1 cellular context compared by ENCODE assay signal in the genomic region with DNA sequence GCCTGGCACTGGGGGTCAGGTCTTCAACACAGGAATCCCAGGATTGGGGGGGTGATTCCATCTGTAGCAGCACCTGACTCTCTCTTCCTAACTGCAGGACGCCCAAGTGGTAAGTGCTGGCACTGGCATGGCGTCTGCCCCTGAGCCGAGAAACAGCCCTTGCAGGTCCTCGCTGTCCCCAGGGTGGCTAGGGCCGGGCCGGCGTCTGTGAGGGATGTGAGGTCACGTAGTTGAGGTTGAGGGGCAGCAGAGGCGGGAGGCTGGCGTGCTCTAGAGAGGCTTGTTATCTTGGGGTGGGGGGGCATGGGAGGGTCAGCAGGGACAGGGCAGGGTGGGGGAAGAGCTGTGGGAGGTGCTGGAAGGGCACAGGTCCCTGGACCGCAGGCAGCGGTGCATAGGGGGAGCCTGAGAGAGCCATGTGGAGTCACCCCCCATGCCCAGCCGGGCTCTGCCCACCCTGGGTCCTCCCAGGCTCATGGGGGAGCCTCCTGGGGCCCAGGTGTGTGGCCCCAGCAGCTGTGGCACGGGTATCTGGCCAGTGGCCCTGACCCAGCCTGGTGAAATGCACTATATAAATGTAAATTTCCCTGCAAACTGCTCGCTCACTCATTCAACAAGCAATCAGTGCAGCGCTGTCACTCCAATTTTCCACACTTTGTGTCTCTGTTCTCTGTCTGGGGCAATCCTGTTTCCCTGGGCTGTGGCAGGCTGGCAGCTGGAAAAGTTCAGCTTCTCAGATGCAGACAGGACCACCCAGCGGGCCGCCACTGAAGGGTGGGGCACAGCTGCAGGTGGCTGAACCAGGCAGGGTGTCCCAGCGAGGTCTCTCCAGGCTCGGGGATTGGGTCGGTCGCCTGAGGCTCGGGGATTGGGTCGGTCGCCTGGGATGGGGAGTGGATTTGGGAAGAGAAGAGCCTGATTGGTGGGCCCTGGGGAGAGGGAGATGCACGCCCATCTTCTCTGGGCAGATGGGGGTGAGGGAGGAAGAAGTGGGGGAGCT.
TF ChIP-seq lines count a peak whose summit lies in the region.

No MANE protein-coding gene starts in this region.

TF ChIP-seq in HepG2, 621 proteins besides CTCF, POLR2A, EP300 and RAD21 (continued from another document):
- TF ChIP-seq ARID4A (CRISPR knock-in tag; IDR thresholded peaks at IDR 0.05; ENCODE audit: borderline replicate concordance) (no peak), KDM5A (IDR thresholded peaks at IDR 0.05; ENCODE audit: borderline replicate concordance, low read length) (no peak), ZNF775 (CRISPR knock-in tag; IDR thresholded peaks at IDR 0.05; ENCODE audit: borderline replicate concordance) (no peak), RARG (CRISPR knock-in tag; IDR thresholded peaks at IDR 0.05; ENCODE audit: low read depth) (no peak), SMARCC2 (IDR thresholded peaks at IDR 0.05) (no peak), ZNF256 (CRISPR knock-in tag; conservative IDR thresholded peaks at IDR 0.05) (no peak), FOSL1 (CRISPR knock-in tag; IDR thresholded peaks at IDR 0.05; ENCODE audit: borderline replicate concordance) (no peak), HDAC2 (CRISPR knock-in tag; IDR thresholded peaks at IDR 0.05) (no peak), ZNF34 (CRISPR knock-in tag; IDR thresholded peaks at IDR 0.05; ENCODE audit: borderline replicate concordance) (no peak), ZNF431 (CRISPR knock-in tag; IDR thresholded peaks at IDR 0.05; ENCODE audit: borderline replicate concordance, low read depth) (no peak), ZNF792 (CRISPR knock-in tag; IDR thresholded peaks at IDR 0.05) (no peak)
- TF ChIP-seq, protein P1, sequence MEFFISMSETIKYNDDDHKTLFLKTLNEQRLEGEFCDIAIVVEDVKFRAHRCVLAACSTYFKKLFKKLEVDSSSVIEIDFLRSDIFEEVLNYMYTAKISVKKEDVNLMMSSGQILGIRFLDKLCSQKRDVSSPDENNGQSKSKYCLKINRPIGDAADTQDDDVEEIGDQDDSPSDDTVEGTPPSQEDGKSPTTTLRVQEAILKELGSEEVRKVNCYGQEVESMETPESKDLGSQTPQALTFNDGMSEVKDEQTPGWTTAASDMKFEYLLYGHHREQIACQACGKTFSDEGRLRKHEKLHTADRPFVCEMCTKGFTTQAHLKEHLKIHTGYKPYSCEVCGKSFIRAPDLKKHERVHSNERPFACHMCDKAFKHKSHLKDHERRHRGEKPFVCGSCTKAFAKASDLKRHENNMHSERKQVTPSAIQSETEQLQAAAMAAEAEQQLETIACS (CRISPR knock-in tag; IDR thresholded peaks at IDR 0.05) = no peak
